8 cellular contexts compared by ENCODE assay signal in genomic region chr16:30571444-30572322, GRCh38. TPM values are rescaled to one million over a fixed set of nuclear protein-coding genes. Genes with fewer than 3 reads are reported as not detected.
A peak's percentile ranks its signal among the peaks of the same experiment; 100 is the strongest.
DNase-seq lines count a peak whose midpoint lies in the region; ATAC-seq, FAIRE-seq and TF ChIP-seq lines count a peak whose summit lies in the region.

TSS of gene ZNF688 (minus strand) at chr16:30571714. CDS start at chr16:30571629, 85 bp downstream.

- peak within 1 kb of the TSS; percentile 98 to 99 (median 99) for H3K27ac Mint-ChIP-seq in IgD-negative memory B cell

- TF ChIP-seq CTCF in D721Med (IDR thresholded peaks at IDR 0.05; ENCODE audit: insufficient read depth, missing control alignments) (no peak), epithelial cell of proximal tubule (conservative IDR thresholded peaks at IDR 0.05; ENCODE audit: low read depth, low read length) (no peak)

- peak within 1 kb of the TSS; percentile 86 for H3K4me3 ChIP-seq in epithelial cell of proximal tubule (ENCODE audit: low read depth, low read length)

- DNase-seq in D721Med (ENCODE audit: insufficient read length, low spot score) (peak; percentile 88), OCI-M2 (lab: John Stamatoyannopoulos, UW; ENCODE audit: unreplicated experiment) (peak; percentile 45), activated T-cell treated with anti-CD3 and anti-CD28 coated beads for 48 hours (ENCODE audit: low read depth) (peak; percentile 86), epithelial cell of proximal tubule (ENCODE audit: low read depth) (peak; percentile 90), mucosa of gallbladder (ENCODE audit: low spot score) (peak; percentile 96)
- DNase-seq in stimulated activated CD8-positive, alpha-beta memory T cell treated with anti-CD3 and anti-CD28 coated beads, Interleukin-4, amount 100 ng/mL, for 4 hours (ENCODE audit: low read depth in 2 of 2, low spot score in 1 of 2) = peak; percentile 88 to 93

- ATAC-seq in GM21526 (IDR thresholded peaks at IDR 0.05; ENCODE audit: low FRiP score, unreplicated experiment) = peak; percentile 59

- FAIRE-seq in D721Med (lab: Jason Lieb, UNC) = no peak

- peaks cover 17 to 24% (median 22%) of the 10 kb centered on the region in 3 donors for H3K4me1 Mint-ChIP-seq in IgD-negative memory B cell

- H3K27me3 Mint-ChIP-seq in IgD-negative memory B cell = no peaks in the 10 kb centered on the region

- peak within 1 kb of the TSS; percentile 91 to 100 (median 96) for H3K4me3 Mint-ChIP-seq in IgD-negative memory B cell

- H3K36me3 Mint-ChIP-seq in IgD-negative memory B cell = peaks cover 4% of the 10 kb centered on the region

- H3K9me3 Mint-ChIP-seq in IgD-negative memory B cell = no peaks in the 10 kb centered on the region

RNA-seq across cellular contexts. Expression of gene ZNF688, which starts in this region (rescaled TPM):
- polyA plus RNA-seq in IgD-negative memory B cell = 40.7 TPM
- 8.2 and 9.1 TPM in 2 replicates for total RNA-seq in epithelial cell of proximal tubule
- 23.5 TPM for total RNA-seq in mucosa of gallbladder

Comparison
In these comparisons a context has a peak if more than half of its experiments do, and no peak if none do; other contexts are left out.
1. Peak in every context shown above with its lines: DNase-seq, ATAC-seq and H3K4me3 ChIP-seq.
2. DNase-seq: peak in every context shown above with its lines; median percentile 96 in mucosa of gallbladder; 90 in stimulated activated CD8-positive, alpha-beta memory T cell treated with anti-CD3 and anti-CD28 coated beads, Interleukin-4, amount 100 ng/mL, for 4 hours; 90 in epithelial cell of proximal tubule; 88 in D721Med; 86 in activated T-cell treated with anti-CD3 and anti-CD28 coated beads for 48 hours; 45 in OCI-M2.